In genomic region chr7:94908204-94909022, GRCh38 we compare ENCODE assay signal across 1 cellular context.
TF ChIP-seq lines count a peak whose summit lies in the region.

No MANE protein-coding gene starts in this region.

TF ChIP-seq in HEK293, 187 proteins besides CTCF, POLR2A, EP300 and RAD21 (continued from another document and continues in another):
- TF ChIP-seq ZNF518A (tag by site-specific recombination; conservative IDR thresholded peaks at IDR 0.05; ENCODE audit: low read depth) = no peak
- peak; percentile 90 for TF ChIP-seq ZBTB17 (tag by site-specific recombination; IDR thresholded peaks at IDR 0.05)
- no peak for TF ChIP-seq ZNF510 (tag by site-specific recombination; IDR thresholded peaks at IDR 0.05; ENCODE audit: insufficient replicate concordance)
- 0 out of 2 replicates have a peak, but pooled peaks have one; percentile 19 for TF ChIP-seq ZFP37 (tag by site-specific recombination; IDR thresholded peaks at IDR 0.05)
- TF ChIP-seq ZNF121 (tag by site-specific recombination; IDR thresholded peaks at IDR 0.05) = no peak
- TF ChIP-seq ZNF335 (tag by site-specific recombination; conservative IDR thresholded peaks at IDR 0.05) = peak; percentile 81
- TF ChIP-seq KLF16 (tag by site-specific recombination; IDR thresholded peaks at IDR 0.05) = no peak
- no peak for TF ChIP-seq ZNF530 (tag by site-specific recombination; IDR thresholded peaks at IDR 0.05; ENCODE audit: low read depth)
- TF ChIP-seq PRDM10 (tag by site-specific recombination; IDR thresholded peaks at IDR 0.05) = peak; percentile 98
- TF ChIP-seq PATZ1 (tag by site-specific recombination; IDR thresholded peaks at IDR 0.05) = peak; percentile 77
- TF ChIP-seq OVOL3 (tag by site-specific recombination; IDR thresholded peaks at IDR 0.05) = no peak
- no peak for TF ChIP-seq ZNF639 (tag by site-specific recombination; IDR thresholded peaks at IDR 0.05)
- TF ChIP-seq ZSCAN5A (tag by site-specific recombination; IDR thresholded peaks at IDR 0.05) = no peak
- TF ChIP-seq KLF17 (tag by site-specific recombination; IDR thresholded peaks at IDR 0.05) = no peak
- 0 out of 2 replicates have a peak, but pooled peaks have one; percentile 22 for TF ChIP-seq ZNF324 (tag by site-specific recombination; IDR thresholded peaks at IDR 0.05)
- no peak for TF ChIP-seq ZNF529 (tag by site-specific recombination; IDR thresholded peaks at IDR 0.05; ENCODE audit: insufficient replicate concordance)
- no peak for TF ChIP-seq ZNF768 (tag by site-specific recombination; IDR thresholded peaks at IDR 0.05)
- no peak for TF ChIP-seq HOXC10 (CRISPR knock-in tag; IDR thresholded peaks at IDR 0.05)
- peak; percentile 82 for TF ChIP-seq ZFHX2 (tag by site-specific recombination; conservative IDR thresholded peaks at IDR 0.05)
- no peak for TF ChIP-seq ZBTB49 (tag by site-specific recombination; IDR thresholded peaks at IDR 0.05; ENCODE audit: low read depth)
- TF ChIP-seq ZBTB21 (tag by site-specific recombination; IDR thresholded peaks at IDR 0.05) = no peak
- no peak for TF ChIP-seq ZNF645 (tag by site-specific recombination; IDR thresholded peaks at IDR 0.05)
- no peak for TF ChIP-seq ZNF146 (tag by site-specific recombination; IDR thresholded peaks at IDR 0.05)
- TF ChIP-seq ZXDB (tag by site-specific recombination; IDR thresholded peaks at IDR 0.05) = peak; percentile 38
- TF ChIP-seq IKZF3 (tag by site-specific recombination; IDR thresholded peaks at IDR 0.05) = peak; percentile 48; the same call in 1 of the 2 replicates
- TF ChIP-seq BCL11A (tag by site-specific recombination; IDR thresholded peaks at IDR 0.05; ENCODE audit: low read depth) = no peak
- peak; percentile 26; the same call in 1 of the 2 replicates for TF ChIP-seq ZBTB11 (tag by site-specific recombination; conservative IDR thresholded peaks at IDR 0.05; ENCODE audit: low read depth)
- TF ChIP-seq ZIC2 (tag by site-specific recombination; IDR thresholded peaks at IDR 0.05) = no peak; the same call in 1 of the 2 replicates
- peak; percentile 85 for TF ChIP-seq EGR2 (tag by site-specific recombination; IDR thresholded peaks at IDR 0.05; ENCODE audit: low read depth)
- TF ChIP-seq ZNF596 (tag by site-specific recombination; IDR thresholded peaks at IDR 0.05) = no peak
- no peak for TF ChIP-seq ZNF670 (tag by site-specific recombination; IDR thresholded peaks at IDR 0.05; ENCODE audit: low read depth)
- TF ChIP-seq ZNF362 (tag by site-specific recombination; IDR thresholded peaks at IDR 0.05) = peak; percentile 48
- peak; percentile 69 for TF ChIP-seq ZNF501 (tag by site-specific recombination; IDR thresholded peaks at IDR 0.05)
